13 cellular contexts compared by ENCODE assay signal in the genomic region with DNA sequence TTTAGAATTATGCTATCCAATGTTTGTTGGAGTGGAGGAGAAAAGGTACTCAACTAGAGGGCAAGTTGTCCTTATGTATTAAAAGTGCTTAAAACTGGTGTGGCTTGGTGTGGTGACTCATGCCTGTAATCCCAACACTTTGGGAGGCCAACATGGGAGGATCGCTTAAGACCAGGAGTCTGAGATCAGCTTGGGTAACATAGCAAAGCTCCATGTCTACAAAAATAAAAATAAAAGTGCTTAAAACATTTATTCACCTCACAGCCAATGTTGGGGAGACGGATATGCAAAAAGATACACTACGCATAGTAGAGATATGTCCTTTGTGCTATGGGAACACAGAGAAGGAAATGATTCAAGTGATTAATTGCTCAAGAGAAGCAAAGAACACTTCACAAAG. TPM values are rescaled to one million over a fixed set of nuclear protein-coding genes. Genes with fewer than 3 reads are reported as not detected.
"Had no signal": no experiment of that assay in that cellular context is flagged by ENCODE, and none has a peak within 500 bp of the region (broad histone marks: within the 10 kb centered on the region; RNA-seq: fewer than 3 reads in every experiment).

No MANE protein-coding gene starts in this region.

- DNase-seq: activated CD4-positive, alpha-beta T cell treated with anti-CD3 and anti-CD28 coated beads, Interleukin-2, amount 50 U/mL, for 1 hour; aorta; kidney; stimulated activated CD4-positive, alpha-beta T cell treated with anti-CD3 and anti-CD28 coated beads, Interleukin-15, amount 100 ng/mL, for 24 hours; stimulated activated CD4-positive, alpha-beta T cell treated with anti-CD3 and anti-CD28 coated beads, Interleukin-4, amount 100 ng/mL, for 24 hours; T-helper 2 cell; upper lobe of left lung had no signal

- H3K36me3 Mint-ChIP-seq: activated naive CD4-positive, alpha-beta T cell treated with anti-CD3 and anti-CD28 coated beads, Interleukin-2, amount 50 U/mL, for 24 hours had no signal

- H3K9me3 ChIP-seq: gastroesophageal sphincter, upper lobe of left lung had no signal

- FAIRE-seq: kidney had no signal

- H3K4me3 Mint-ChIP-seq: activated naive CD4-positive, alpha-beta T cell treated with anti-CD3 and anti-CD28 coated beads, Interleukin-2, amount 50 U/mL, for 24 hours; stimulated activated naive CD8-positive, alpha-beta T cell treated with anti-CD3 and anti-CD28 coated beads, Interleukin-15, Interleukin-2, amounts not matched to agents 100 ng/mL and 50 ng/mL, for 24 hours had no signal

- H3K4me3 ChIP-seq: cardiac muscle cell, gastroesophageal sphincter, upper lobe of left lung had no signal

- H3K27ac Mint-ChIP-seq: activated naive CD4-positive, alpha-beta T cell treated with anti-CD3 and anti-CD28 coated beads, Interleukin-2, amount 50 U/mL, for 24 hours; stimulated activated naive CD8-positive, alpha-beta T cell treated with anti-CD3 and anti-CD28 coated beads, Interleukin-15, Interleukin-2, amounts not matched to agents 100 ng/mL and 50 ng/mL, for 24 hours had no signal

- H3K27ac ChIP-seq: cardiac muscle cell, gastroesophageal sphincter, upper lobe of left lung had no signal

- H3K27me3 ChIP-seq: cardiac muscle cell, gastroesophageal sphincter, upper lobe of left lung had no signal

- H3K36me3 ChIP-seq: cardiac muscle cell, gastroesophageal sphincter, upper lobe of left lung had no signal

- ATAC-seq: gastroesophageal sphincter had no signal

RNA-seq across cellular contexts. Expression of gene TNFAIP6, which starts 19.3 kb away (rescaled TPM):
- total RNA-seq: cardiac muscle cell, pulmonary artery endothelial cell had no signal
- polyA plus RNA-seq: cardiac muscle cell, neural cell had no signal

RNA-seq across cellular contexts. Expression of gene NMI, which starts 48.6 kb away (rescaled TPM):
- polyA plus RNA-seq: neural cell had no signal
